ENCODE assay signal across 8 cellular contexts in genomic region chr5:42057254-42057690, GRCh38.
DNase-seq lines count a peak whose midpoint lies in the region; ATAC-seq, FAIRE-seq and TF ChIP-seq lines count a peak whose summit lies in the region.

No MANE protein-coding gene starts in this region.

- H3K4ac ChIP-seq in neuronal stem cell (ENCODE audit: low read length) = no peak overlapping the region

- H2BK12ac ChIP-seq in neuronal stem cell (ENCODE audit: low read length) = no peak overlapping the region

- H2AK5ac ChIP-seq in neuronal stem cell (ENCODE audit: low read depth, low read length) = no peak overlapping the region

- no peak overlapping the region for H3K27ac Mint-ChIP-seq in CD8-positive, alpha-beta T cell

- no peak overlapping the region for H3K4me3 ChIP-seq in CD8-positive, alpha-beta T cell (ENCODE audit: low read depth, low read length)
- H3K4me3 ChIP-seq in neuronal stem cell (ENCODE audit: low read length in 2 of 2) (no peak overlapping the region), vagina (no peak overlapping the region)

- no peaks in the 10 kb centered on the region for H3K36me3 Mint-ChIP-seq in CD8-positive, alpha-beta T cell

- no peaks in the 10 kb centered on the region for H3K79me1 ChIP-seq in neuronal stem cell (ENCODE audit: low read depth, low read length)

- H3K4me2 ChIP-seq in neuronal stem cell (ENCODE audit: insufficient read depth, low read length, poor library complexity, severe bottlenecking) = no peak overlapping the region

- no peak for TF ChIP-seq POLR2A in vagina (IDR thresholded peaks at IDR 0.05)

- CTCF ChIA-PET in CD8-positive, alpha-beta T cell (lab: Charles Lee) = interaction anchor here (0.5 to 4.1 kb wide), 34 partner anchors 9 to 832 kb away, joined by 3 to 118 read pairs (median 4); no protein-coding TSS in a partner anchor

- H2BK120ac ChIP-seq in neuronal stem cell (ENCODE audit: low read depth, low read length) = no peak overlapping the region

- peaks cover 10% of the 10 kb centered on the region for H3K27me3 Mint-ChIP-seq in CD8-positive, alpha-beta T cell (ENCODE audit: low read depth)

- peak; percentile 84 for ATAC-seq in CD8-positive, alpha-beta T cell
- ATAC-seq in HG03196 (IDR thresholded peaks at IDR 0.05; ENCODE audit: unreplicated experiment) = peak; percentile 90
- peak; percentile 62 for ATAC-seq in esophagus mucosa

- H3K9me3 Mint-ChIP-seq in CD8-positive, alpha-beta T cell = no peaks in the 10 kb centered on the region

- H3K14ac ChIP-seq in neuronal stem cell (ENCODE audit: low read length) = no peak overlapping the region

- H3K23ac ChIP-seq in neuronal stem cell (ENCODE audit: low read depth, low read length, poor library complexity) = no peak overlapping the region

- POLR2A ChIA-PET in CD8-positive, alpha-beta T cell (lab: Charles Lee) = interaction anchor here (0.9 to 1.0 kb wide), 3 partner anchors 13 to 202 kb away, joined by 3 to 5 read pairs (median 4); no protein-coding TSS in a partner anchor

- H3K36me3 ChIP-seq in CD8-positive, alpha-beta T cell (ENCODE audit: insufficient read depth, low read length) = no peaks in the 10 kb centered on the region
- H3K36me3 ChIP-seq in neuronal stem cell (replicated peaks in 1 of 2; ENCODE audit: control insufficient read depth in 2 of 2, insufficient read depth in 2 of 2, low read length in 2 of 2) (no peaks in the 10 kb centered on the region), vagina (no peaks in the 10 kb centered on the region)

- no peaks in the 10 kb centered on the region for H3K4me1 ChIP-seq in CD8-positive, alpha-beta T cell (ENCODE audit: insufficient read depth, low read length)
- H3K4me1 ChIP-seq in neuronal stem cell (ENCODE audit: control insufficient read depth in 2 of 2, insufficient read depth in 1 of 2, low read depth in 1 of 2, low read length in 2 of 2) (no peaks in the 10 kb centered on the region), vagina (no peaks in the 10 kb centered on the region)

- no peaks in the 10 kb centered on the region for H3K4me1 Mint-ChIP-seq in CD8-positive, alpha-beta T cell (ENCODE audit: low read depth)

- no peak overlapping the region for H4K8ac ChIP-seq in neuronal stem cell (ENCODE audit: low read depth, low read length)

- H3K4me3 Mint-ChIP-seq in CD8-positive, alpha-beta T cell = no peak overlapping the region

- H3K27me3 ChIP-seq in CD8-positive, alpha-beta T cell (ENCODE audit: insufficient read depth, low read length) = no peaks in the 10 kb centered on the region
- H3K27me3 ChIP-seq in neuronal stem cell (ENCODE audit: control insufficient read depth in 3 of 3, insufficient read depth in 3 of 3, low read depth in 1 of 3, low read length in 3 of 3) (peaks cover 0 to 2% (median 0%) of the 10 kb centered on the region in 3 experiments), vagina (no peaks in the 10 kb centered on the region)

- DNase-seq in CD8-positive, alpha-beta T cell = peak; percentile 26 to 66 (median 51)
- DNase-seq in GM19239 (ENCODE audit: insufficient read length, low spot score) = peak; percentile 34
- peak; percentile 34 for DNase-seq in NCI-H774 (lab: John Stamatoyannopoulos, UW)
- DNase-seq in activated CD8-positive, alpha-beta memory T cell treated with anti-CD3 and anti-CD28 coated beads for 24 hours = peak; percentile 76
- DNase-seq in neuronal stem cell (ENCODE audit: low spot score) = peak; percentile 45
- no peak for DNase-seq in vagina (ENCODE audit: extremely low spot score in 2 of 2)

- WGBS in neuronal stem cell (ENCODE audit: extremely low coverage in 2 of 2, insufficient read length in 2 of 2, insufficient replicate concordance in 1 of 2), 2 donors = no CpG with 5 or more reads among the region's 5 CpGs

- no peak overlapping the region for H3K27ac ChIP-seq in CD8-positive, alpha-beta T cell (ENCODE audit: low read depth, low read length)
- H3K27ac ChIP-seq in neuronal stem cell (replicated peaks; ENCODE audit: low read length) = no peak overlapping the region
- H3K27ac ChIP-seq in vagina = no peak overlapping the region

- TF ChIP-seq CTCF in CD8-positive, alpha-beta T cell (IDR thresholded peaks at IDR 0.05) = peak; percentile 64
- TF ChIP-seq CTCF in vagina (IDR thresholded peaks at IDR 0.05) = peak; percentile 12 to 47 (median 34)

- no peak overlapping the region for H2BK5ac ChIP-seq in neuronal stem cell (ENCODE audit: low read length)

- intact Hi-C loops in CD8-positive, alpha-beta T cell (cut with DNase I, micrococcal nuclease) = loop anchor here (1.0 to 10.0 kb wide), 4 partner anchors 122 to 828 kb away; partner anchors contain the start of gene FBXO4 (in 1 of the 2)
- intact Hi-C loops in vagina (cut with DNase I) = no loop called here

- H3K18ac ChIP-seq in neuronal stem cell (ENCODE audit: low read length) = no peak overlapping the region

- H2BK15ac ChIP-seq in neuronal stem cell (ENCODE audit: low read length) = no peak overlapping the region

- peak overlapping the region; percentile 34 for H2AFZ ChIP-seq in neuronal stem cell (ENCODE audit: low read length)

- H4K91ac ChIP-seq in neuronal stem cell (ENCODE audit: low read depth, low read length, poor library complexity) = no peak overlapping the region

- no peaks in the 10 kb centered on the region for H3K9me3 ChIP-seq in CD8-positive, alpha-beta T cell (ENCODE audit: low read length)
- H3K9me3 ChIP-seq in neuronal stem cell (replicated peaks in 1 of 2; ENCODE audit: control insufficient read depth in 2 of 2, insufficient read depth in 1 of 2, low read depth in 1 of 2, low read length in 2 of 2) (no peaks in the 10 kb centered on the region), vagina (no peaks in the 10 kb centered on the region)

- peak; percentile 84 for FAIRE-seq in GM19239 (lab: Jason Lieb, UNC)

- no peak overlapping the region for H3K9ac ChIP-seq in neuronal stem cell (ENCODE audit: low read depth, low read length, poor library complexity)

Comparison
In these comparisons a context has a peak if more than half of its experiments do, and no peak if none do; other contexts are left out.
1. DNase-seq: peak in CD8-positive, alpha-beta T cell (7 of 7), GM19239 (single experiment), NCI-H774 (single experiment), activated CD8-positive, alpha-beta memory T cell treated with anti-CD3 and anti-CD28 coated beads for 24 hours (single experiment) and neuronal stem cell (single experiment); none in vagina (0 of 2).
2. Peak in every context shown above with its lines, with median percentiles within 50 percentile points of each other: ATAC-seq.